ENCODE assay signal across 23 cellular contexts in the genomic region with DNA sequence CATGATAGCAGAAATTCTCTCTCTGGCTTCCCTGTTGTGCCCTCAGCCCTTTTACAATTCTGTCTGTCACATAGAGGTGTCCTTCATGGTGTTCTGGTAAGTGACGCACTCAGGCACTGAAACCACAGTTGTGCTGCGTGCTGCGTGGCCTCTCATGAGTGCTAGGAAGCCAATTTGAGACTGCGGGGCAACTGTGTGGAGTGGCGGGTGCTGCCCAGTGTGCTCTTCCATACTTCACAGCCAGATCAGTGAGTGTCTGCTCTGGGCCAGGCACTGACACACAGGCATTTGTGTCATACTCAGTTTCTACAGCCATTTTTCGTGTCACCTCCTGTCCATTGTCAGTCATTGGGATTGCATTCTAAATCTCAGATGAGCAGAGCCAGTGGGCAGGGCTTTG.
DNase-seq lines count a peak whose midpoint lies in the region; ATAC-seq and TF ChIP-seq lines count a peak whose summit lies in the region.
"Had no signal": no experiment of that assay in that cellular context is flagged by ENCODE, and none has a peak within 500 bp of the region (broad histone marks: within the 10 kb centered on the region; RNA-seq: fewer than 3 reads in every experiment).

No MANE protein-coding gene starts in this region.

- H3K36me3 Mint-ChIP-seq in endodermal cell (ENCODE audit: low read depth) (peaks cover 3% of the 10 kb centered on the region), type B pancreatic cell (no peaks in the 10 kb centered on the region)
- H3K36me3 Mint-ChIP-seq in activated T-cell treated with anti-CD3 and anti-CD28 coated beads, Interleukin-2, amount 50 U/mL, for 72 hours (ENCODE audit: insufficient read depth in 2 of 2) = no peaks in the 10 kb centered on the region

- H3K4me1 ChIP-seq in HUES64 (ENCODE audit: insufficient read depth, low read length) (peaks cover 59% of the 10 kb centered on the region), endodermal cell (ENCODE audit: control insufficient read depth, insufficient read depth, low read length) (peaks cover 45% of the 10 kb centered on the region)
- H3K4me1 ChIP-seq: pancreas had no signal

- no peak for TF ChIP-seq CTCF in endodermal cell (conservative IDR thresholded peaks at IDR 0.05)
- TF ChIP-seq CTCF in type B pancreatic cell (conservative IDR thresholded peaks at IDR 0.05) = no peak

- H3K27ac ChIP-seq in HUES64 (ENCODE audit: low read depth, low read length) (peak overlapping the region; percentile 94), endodermal cell (ENCODE audit: low read depth, low read length) (no peak overlapping the region)
- H3K27ac ChIP-seq: ascending aorta, pancreas had no signal

- H3K27me3 Mint-ChIP-seq in endodermal cell (ENCODE audit: insufficient read depth) (no peaks in the 10 kb centered on the region), type B pancreatic cell (no peaks in the 10 kb centered on the region)
- no peaks in the 10 kb centered on the region for H3K27me3 Mint-ChIP-seq in activated T-cell treated with anti-CD3 and anti-CD28 coated beads, Interleukin-2, amount 50 U/mL, for 72 hours (ENCODE audit: low read depth)
- H3K27me3 Mint-ChIP-seq: activated naive CD8-positive, alpha-beta T cell; CD4-positive, alpha-beta T cell; naive B cell had no signal

- no peak overlapping the region for H3K4me3 ChIP-seq in HUES64 (ENCODE audit: low read length)
- H3K4me3 ChIP-seq in endodermal cell (ENCODE audit: low read length) = no peak overlapping the region
- H3K4me3 ChIP-seq: ascending aorta, HAP-1, pancreas had no signal

- WGBS in HUES64 = 96% methylated on average over 6 of the region's 6 CpGs
- 94 to 95% methylated on average over 5 to 6 of the region's 6 CpGs for WGBS in endodermal cell (ENCODE audit: insufficient coverage in 1 of 2, insufficient read length in 1 of 2), 2 experiments

- no peaks in the 10 kb centered on the region for H3K9me3 ChIP-seq in HUES64 (ENCODE audit: insufficient read depth, low read depth, low read length)
- no peaks in the 10 kb centered on the region for H3K9me3 ChIP-seq in endodermal cell (ENCODE audit: control insufficient read depth, low read length)
- H3K9me3 ChIP-seq: ascending aorta, HAP-1, pancreas had no signal

- DNase-seq in endodermal cell = no peak
- DNase-seq in left lobe of liver (ENCODE audit: low spot score) = peak; percentile 24
- peak; percentile 32 for DNase-seq in type B pancreatic cell (ENCODE audit: extremely low spot score, unreplicated experiment)
- DNase-seq in activated T-cell treated with anti-CD3 and anti-CD28 coated beads, Interleukin-2, amount 50 U/mL, for 72 hours = no peak
- DNase-seq in cerebellum (ENCODE audit: low spot score) = no peak
- no peak for DNase-seq in NCI-H748 (lab: John Stamatoyannopoulos, UW; ENCODE audit: unreplicated experiment)
- DNase-seq: activated CD4-positive, alpha-beta T cell treated with anti-CD3 and anti-CD28 coated beads for 1 hour; CD4-positive, alpha-beta T cell; DMS153; erythroblast; foreskin melanocyte; Karpas-422; naive B cell; NCI-H187; NCI-H774; pancreas; SHP77; substantia nigra had no signal

- no peak for ATAC-seq in left lobe of liver
- ATAC-seq in activated T-cell treated with anti-CD3 and anti-CD28 coated beads, Interleukin-2, amount 50 U/mL, for 72 hours (replicated peaks in 1 of 2) = no peak
- ATAC-seq: pancreas, sciatic nerve had no signal

- H3K9me3 Mint-ChIP-seq in endodermal cell (no peaks in the 10 kb centered on the region), type B pancreatic cell (no peaks in the 10 kb centered on the region)
- H3K9me3 Mint-ChIP-seq in activated T-cell treated with anti-CD3 and anti-CD28 coated beads, Interleukin-2, amount 50 U/mL, for 72 hours = no peaks in the 10 kb centered on the region
- H3K9me3 Mint-ChIP-seq: CD4-positive, alpha-beta T cell; naive B cell had no signal

- peak overlapping the region; percentile 28; the same call in 1 of the 2 replicates for H3K9ac ChIP-seq in HUES64 (ENCODE audit: low read depth, low read length)
- H3K9ac ChIP-seq in endodermal cell (ENCODE audit: extremely low read depth, low read length, poor library complexity, severe bottlenecking) = peak overlapping the region; percentile 7

- H3K27me3 ChIP-seq in HUES64 (ENCODE audit: insufficient read depth, low read length) (no peaks in the 10 kb centered on the region), endodermal cell (ENCODE audit: control insufficient read depth, insufficient read depth, low read length, poor library complexity, severe bottlenecking) (no peaks in the 10 kb centered on the region)
- H3K27me3 ChIP-seq: ascending aorta, pancreas had no signal

- H3K4me1 Mint-ChIP-seq in endodermal cell (peaks cover 69% of the 10 kb centered on the region), type B pancreatic cell (ENCODE audit: unreplicated experiment) (peaks cover 31% of the 10 kb centered on the region)
- no peaks in the 10 kb centered on the region for H3K4me1 Mint-ChIP-seq in activated T-cell treated with anti-CD3 and anti-CD28 coated beads, Interleukin-2, amount 50 U/mL, for 72 hours (ENCODE audit: low read depth)

- peak overlapping the region; percentile 95 for H3K27ac Mint-ChIP-seq in endodermal cell
- no peak overlapping the region for H3K27ac Mint-ChIP-seq in type B pancreatic cell
- H3K27ac Mint-ChIP-seq in activated T-cell treated with anti-CD3 and anti-CD28 coated beads, Interleukin-2, amount 50 U/mL, for 72 hours = no peak overlapping the region
- H3K27ac Mint-ChIP-seq: activated naive CD8-positive, alpha-beta T cell; CD4-positive, alpha-beta T cell; naive B cell had no signal

- no peak overlapping the region for H3K4me3 Mint-ChIP-seq in endodermal cell
- no peak overlapping the region for H3K4me3 Mint-ChIP-seq in type B pancreatic cell
- H3K4me3 Mint-ChIP-seq in activated T-cell treated with anti-CD3 and anti-CD28 coated beads, Interleukin-2, amount 50 U/mL, for 72 hours = no peak overlapping the region
- H3K4me3 Mint-ChIP-seq: activated naive CD8-positive, alpha-beta T cell; CD4-positive, alpha-beta T cell; naive B cell had no signal

- H3K36me3 ChIP-seq in HUES64 (ENCODE audit: insufficient read depth, low read length) (no peaks in the 10 kb centered on the region), endodermal cell (ENCODE audit: control insufficient read depth, insufficient read depth, low read length) (no peaks in the 10 kb centered on the region)
- H3K36me3 ChIP-seq: HAP-1, pancreas had no signal

Comparison
In these comparisons a context has a peak if more than half of its experiments do, and no peak if none do; other contexts are left out.
1. DNase-seq: peak in left lobe of liver (single experiment) and type B pancreatic cell (single experiment); none in endodermal cell (single experiment), activated T-cell treated with anti-CD3 and anti-CD28 coated beads, Interleukin-2, amount 50 U/mL, for 72 hours (0 of 2), cerebellum (single experiment) and NCI-H748 (single experiment).